29 cellular contexts compared by ENCODE assay signal in genomic region chr18:78935406-78935805, GRCh38. TPM values are rescaled to one million over a fixed set of nuclear protein-coding genes. Genes with fewer than 3 reads are reported as not detected.
"Had no signal": no experiment of that assay in that cellular context is flagged by ENCODE, and none has a peak within 500 bp of the region (broad histone marks: within the 10 kb centered on the region; RNA-seq: fewer than 3 reads in every experiment).

No MANE protein-coding gene starts in this region.

- H3K27ac ChIP-seq: neural progenitor cell, pancreas, psoas muscle, right lobe of liver, skin epidermis, spleen, suprapubic skin, testis, tibial artery, transverse colon, vagina had no signal

- ATAC-seq: naive thymus-derived CD4-positive, alpha-beta T cell; natural killer cell; pancreas; psoas muscle; right cardiac atrium; right lobe of liver; stimulated activated memory B cell treated with anti-CD40 and anti-IgM and Interleukin-4, amounts not matched to agents 10 μg/mL and 1 μg/mL and 100 μg/mL, for 72 hours; stimulated activated naive CD8-positive, alpha-beta T cell treated with anti-CD3 and anti-CD28 coated beads, Interleukin-15, amount 100 ng/mL, for 72 hours; stimulated activated naive CD8-positive, alpha-beta T cell treated with anti-CD3 and anti-CD28 coated beads, Interleukin-15, Interleukin-2, amounts not matched to agents 100 U/mL and 50 U/mL, for 24 hours had no signal

- H3K27me3 ChIP-seq: neural progenitor cell, right lobe of liver, spleen, testis, tibial artery, transverse colon, vagina had no signal

- H3K27ac Mint-ChIP-seq: naive thymus-derived CD4-positive, alpha-beta T cell; natural killer cell; nephron; stimulated activated memory B cell treated with anti-CD40 and anti-IgM and Interleukin-4, amounts not matched to agents 10 μg/mL and 1 μg/mL and 100 μg/mL, for 72 hours; stimulated activated naive CD8-positive, alpha-beta T cell treated with anti-CD3 and anti-CD28 coated beads, Interleukin-15, amount 100 ng/mL, for 72 hours; type B pancreatic cell had no signal

- H3K4me1 Mint-ChIP-seq: naive thymus-derived CD4-positive, alpha-beta T cell; natural killer cell; neural progenitor cell; stimulated activated memory B cell treated with anti-CD40 and anti-IgM and Interleukin-4, amounts not matched to agents 10 μg/mL and 1 μg/mL and 100 μg/mL, for 72 hours had no signal

- H3K36me3 ChIP-seq: neural progenitor cell, pancreas, right lobe of liver, spleen, suprapubic skin, tibial artery, transverse colon, vagina had no signal

- H3K9ac ChIP-seq: neural progenitor cell had no signal

- H3K4me1 ChIP-seq: pancreas, psoas muscle, right lobe of liver, spleen, suprapubic skin, testis, tibial artery, transverse colon, vagina had no signal

- H3K27me3 Mint-ChIP-seq: stimulated activated memory B cell treated with anti-CD40 and anti-IgM and Interleukin-4, amounts not matched to agents 10 μg/mL and 1 μg/mL and 100 μg/mL, for 72 hours had no signal

- H3K9me3 Mint-ChIP-seq: naive thymus-derived CD4-positive, alpha-beta T cell; natural killer cell; nephron; neural progenitor cell; stimulated activated memory B cell treated with anti-CD40 and anti-IgM and Interleukin-4, amounts not matched to agents 10 μg/mL and 1 μg/mL and 100 μg/mL, for 72 hours; stimulated activated naive CD8-positive, alpha-beta T cell treated with anti-CD3 and anti-CD28 coated beads, Interleukin-15, amount 100 ng/mL, for 72 hours; type B pancreatic cell had no signal

- H3K4me2 ChIP-seq: neural progenitor cell, smooth muscle cell had no signal

- H3K4me3 Mint-ChIP-seq: naive thymus-derived CD4-positive, alpha-beta T cell; natural killer cell; nephron; neural progenitor cell; stimulated activated memory B cell treated with anti-CD40 and anti-IgM and Interleukin-4, amounts not matched to agents 10 μg/mL and 1 μg/mL and 100 μg/mL, for 72 hours; stimulated activated naive CD8-positive, alpha-beta T cell treated with anti-CD3 and anti-CD28 coated beads, Interleukin-15, amount 100 ng/mL, for 72 hours; type B pancreatic cell had no signal

- H3K36me3 Mint-ChIP-seq: naive thymus-derived CD4-positive, alpha-beta T cell; natural killer cell; neural progenitor cell; stimulated activated memory B cell treated with anti-CD40 and anti-IgM and Interleukin-4, amounts not matched to agents 10 μg/mL and 1 μg/mL and 100 μg/mL, for 72 hours; type B pancreatic cell had no signal

- H3K4me3 ChIP-seq: neural progenitor cell, pancreas, psoas muscle, right lobe of liver, skin epidermis, smooth muscle cell, spleen, suprapubic skin, testis, tibial artery, transverse colon, vagina had no signal

- DNase-seq: naive thymus-derived CD4-positive, alpha-beta T cell; natural killer cell; occipital lobe; pancreas; psoas muscle; right cardiac atrium; spleen; stimulated activated CD4-positive, alpha-beta T cell treated with anti-CD3 and anti-CD28 coated beads, Interleukin-12 subunit alpha, Interleukin-12 subunit beta, amount 100 ng/mL, for 4 hours; stimulated activated CD4-positive, alpha-beta T cell treated with anti-CD3 and anti-CD28 coated beads, Interleukin-1b, Interleukin-23, amount 100 ng/mL, for 48 hours; stimulated activated CD4-positive, alpha-beta T cell treated with anti-CD3 and anti-CD28 coated beads, Interleukin-4, amount 100 ng/mL, for 1 hour; stimulated activated CD4-positive, alpha-beta T cell treated with anti-CD3 and anti-CD28 coated beads, Interleukin-4, amount 100 ng/mL, for 4 hours; stimulated activated CD8-positive, alpha-beta memory T cell treated with anti-CD3 and anti-CD28 coated beads, Interleukin-4, amount 100 ng/mL, for 48 hours; stimulated activated naive CD4-positive, alpha-beta T cell; stimulated activated naive CD8-positive, alpha-beta T cell treated with anti-CD3 and anti-CD28 coated beads, Interleukin-15, amount 100 ng/mL, for 72 hours; stimulated activated naive CD8-positive, alpha-beta T cell treated with anti-CD3 and anti-CD28 coated beads, Interleukin-15, Interleukin-2, amounts not matched to agents 100 U/mL and 50 U/mL, for 24 hours; substantia nigra; testis; transverse colon had no signal

- H3K9me3 ChIP-seq: pancreas, psoas muscle, right lobe of liver, spleen, suprapubic skin, testis, tibial artery, transverse colon, vagina had no signal

RNA-seq across cellular contexts. Expression of gene SALL3, which starts 44.2 kb away (rescaled TPM):
- total RNA-seq: naive thymus-derived CD4-positive, alpha-beta T cell; natural killer cell; osteocyte; right lobe of liver; spleen had no signal
